Comparison of ENCODE assay signal across 19 cellular contexts in the genomic region with DNA sequence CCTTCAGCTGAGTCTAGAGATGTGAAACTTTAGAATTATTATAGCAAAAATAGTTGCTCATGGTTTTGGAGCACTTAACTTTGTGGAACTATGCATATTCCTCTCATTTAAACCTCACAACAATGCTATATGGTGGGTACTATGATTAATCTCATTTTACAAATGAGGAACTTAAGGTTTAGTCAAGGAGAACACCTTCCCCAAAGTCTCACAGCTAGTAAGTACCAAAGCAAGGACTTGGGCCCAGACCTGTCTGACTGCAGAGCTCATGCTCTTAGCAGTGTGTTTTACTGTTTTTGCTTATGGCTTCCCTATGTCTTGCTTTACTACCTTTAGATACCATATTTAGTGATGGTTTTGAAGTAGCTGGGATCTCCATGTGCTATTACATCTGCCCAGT.
"Had no signal": no experiment of that assay in that cellular context is flagged by ENCODE, and none has a peak within 500 bp of the region (broad histone marks: within the 10 kb centered on the region; RNA-seq: fewer than 3 reads in every experiment).

No MANE protein-coding gene starts in this region.

- DNase-seq: activated CD4-positive, alpha-beta memory T cell treated with anti-CD3 and anti-CD28 coated beads for 36 hours; activated CD4-positive, alpha-beta T cell treated with anti-CD3 and anti-CD28 coated beads for 36 hours; activated CD8-positive, alpha-beta memory T cell treated with anti-CD3 and anti-CD28 coated beads, Interleukin-2, amount 10 ng/mL, durations not matched to agents 7 days and 5 days; activated naive CD4-positive, alpha-beta T cell; activated naive CD8-positive, alpha-beta T cell treated with anti-CD3 and anti-CD28 coated beads for 36 hours; amniotic stem cell; left colon; lower lobe of right lung; right lobe of liver; small intestine; stimulated activated CD4-positive, alpha-beta T cell treated with anti-CD3 and anti-CD28 coated beads, Interleukin-15, amount 100 ng/mL, for 24 hours; stimulated activated CD4-positive, alpha-beta T cell treated with anti-CD3 and anti-CD28 coated beads, Interleukin-4, amount 100 ng/mL, for 1 hour; testis; upper lobe of left lung had no signal

- H3K4me3 Mint-ChIP-seq: activated CD4-positive, alpha-beta memory T cell treated with anti-CD3 and anti-CD28 coated beads for 36 hours; activated CD4-positive, alpha-beta T cell treated with anti-CD3 and anti-CD28 coated beads for 36 hours; activated CD8-positive, alpha-beta memory T cell treated with anti-CD3 and anti-CD28 coated beads, Interleukin-2, amount 10 ng/mL, durations not matched to agents 7 days and 5 days; activated naive CD8-positive, alpha-beta T cell treated with anti-CD3 and anti-CD28 coated beads for 36 hours; activated T-helper 17 cell treated with anti-CD3 and anti-CD28 coated beads, Interleukin-2, amount 50 U/mL, for 72 hours; nephron had no signal

- H3K4me3 ChIP-seq: cardiac muscle cell, lower lobe of right lung, right lobe of liver, testis, upper lobe of left lung had no signal

- H3K27me3 Mint-ChIP-seq: activated CD4-positive, alpha-beta memory T cell treated with anti-CD3 and anti-CD28 coated beads for 36 hours; activated CD4-positive, alpha-beta T cell treated with anti-CD3 and anti-CD28 coated beads for 36 hours; activated CD8-positive, alpha-beta memory T cell treated with anti-CD3 and anti-CD28 coated beads, Interleukin-2, amount 10 ng/mL, durations not matched to agents 7 days and 5 days; activated naive CD8-positive, alpha-beta T cell treated with anti-CD3 and anti-CD28 coated beads for 36 hours; activated T-helper 17 cell treated with anti-CD3 and anti-CD28 coated beads, Interleukin-2, amount 50 U/mL, for 72 hours had no signal

- H3K27ac Mint-ChIP-seq: activated CD4-positive, alpha-beta memory T cell treated with anti-CD3 and anti-CD28 coated beads for 36 hours; activated CD4-positive, alpha-beta T cell treated with anti-CD3 and anti-CD28 coated beads for 36 hours; activated CD8-positive, alpha-beta memory T cell treated with anti-CD3 and anti-CD28 coated beads, Interleukin-2, amount 10 ng/mL, durations not matched to agents 7 days and 5 days; activated naive CD8-positive, alpha-beta T cell treated with anti-CD3 and anti-CD28 coated beads for 36 hours; activated T-helper 17 cell treated with anti-CD3 and anti-CD28 coated beads, Interleukin-2, amount 50 U/mL, for 72 hours; nephron had no signal

- H3K9me3 ChIP-seq: lower lobe of right lung, right lobe of liver, testis, upper lobe of left lung had no signal

- H3K9me3 Mint-ChIP-seq: activated CD4-positive, alpha-beta memory T cell treated with anti-CD3 and anti-CD28 coated beads for 36 hours; activated naive CD8-positive, alpha-beta T cell treated with anti-CD3 and anti-CD28 coated beads for 36 hours; activated T-helper 17 cell treated with anti-CD3 and anti-CD28 coated beads, Interleukin-2, amount 50 U/mL, for 72 hours; nephron had no signal

- H3K36me3 Mint-ChIP-seq: activated naive CD8-positive, alpha-beta T cell treated with anti-CD3 and anti-CD28 coated beads for 36 hours had no signal

- H3K4me1 Mint-ChIP-seq: activated T-helper 17 cell treated with anti-CD3 and anti-CD28 coated beads, Interleukin-2, amount 50 U/mL, for 72 hours; nephron had no signal

- H3K4me1 ChIP-seq: parathyroid adenoma, testis had no signal

- H3K27ac ChIP-seq: cardiac muscle cell, lower lobe of right lung, parathyroid adenoma, right lobe of liver, testis, upper lobe of left lung had no signal

- FAIRE-seq: small intestine, TTC549 had no signal

- H3K36me3 ChIP-seq: right lobe of liver, upper lobe of left lung had no signal

- H3K9ac ChIP-seq: parathyroid adenoma had no signal

- ATAC-seq: activated CD4-positive, alpha-beta T cell treated with anti-CD3 and anti-CD28 coated beads for 36 hours; activated CD8-positive, alpha-beta memory T cell treated with anti-CD3 and anti-CD28 coated beads, Interleukin-2, amount 10 ng/mL, durations not matched to agents 7 days and 5 days; activated T-helper 17 cell treated with anti-CD3 and anti-CD28 coated beads, Interleukin-2, amount 50 U/mL, for 72 hours; left colon; lower lobe of right lung; right lobe of liver had no signal
